Comparison of ENCODE assay signal across 17 cellular contexts in genomic region chr12:64304571-64304970, GRCh38.
DNase-seq lines count a peak whose midpoint lies in the region; ATAC-seq and TF ChIP-seq lines count a peak whose summit lies in the region.
"Had no signal": no experiment of that assay in that cellular context is flagged by ENCODE, and none has a peak within 500 bp of the region (broad histone marks: within the 10 kb centered on the region; RNA-seq: fewer than 3 reads in every experiment).

No MANE protein-coding gene starts in this region.

- peak overlapping the region; percentile 64 for H3K27ac Mint-ChIP-seq in GM23338
- no peak overlapping the region for H3K27ac Mint-ChIP-seq in CD4-positive, alpha-beta memory T cell
- H3K27ac Mint-ChIP-seq: CD4-positive, CD25-positive, alpha-beta regulatory T cell had no signal

- TF ChIP-seq CTCF in GM23338 (conservative IDR thresholded peaks at IDR 0.05; ENCODE audit: low read depth in 2 of 2), result no peak
- no peak for TF ChIP-seq CTCF in OCI-LY7 (conservative IDR thresholded peaks at IDR 0.05; ENCODE audit: low read length)

- no peaks in the 10 kb centered on the region for H3K27me3 ChIP-seq in GM23338 (ENCODE audit: insufficient read depth)
- no peaks in the 10 kb centered on the region for H3K27me3 ChIP-seq in CD4-positive, alpha-beta memory T cell (ENCODE audit: insufficient read depth, low read length)

- H2AFZ ChIP-seq in GM23338, result no peak overlapping the region
- no peak overlapping the region for H2AFZ ChIP-seq in OCI-LY7 (ENCODE audit: low read length)

- H3K79me2 ChIP-seq in GM23338 (replicated peaks; ENCODE audit: insufficient read depth), result no peaks in the 10 kb centered on the region
- H3K79me2 ChIP-seq in OCI-LY7 (ENCODE audit: insufficient read depth, low read depth, low read length), result no peaks in the 10 kb centered on the region

- intact Hi-C loops in CD4-positive, alpha-beta memory T cell (cut with micrococcal nuclease), result no loop called here
- intact Hi-C loops in OCI-LY7 (cut with micrococcal nuclease; ENCODE audit: unreplicated experiment), result no loop called here

- no peaks in the 10 kb centered on the region; the same call in 2 of the 3 replicates for H3K9me3 Mint-ChIP-seq in GM23338
- H3K9me3 Mint-ChIP-seq in CD4-positive, alpha-beta memory T cell, result no peaks in the 10 kb centered on the region

- ATAC-seq in GM23338, result no peak
- ATAC-seq: GM12878 had no signal

- H3K36me3 ChIP-seq in GM23338 (ENCODE audit: insufficient read depth) (no peaks in the 10 kb centered on the region), OCI-LY7 (ENCODE audit: insufficient read depth, low read length) (no peaks in the 10 kb centered on the region)
- H3K36me3 ChIP-seq in CD4-positive, alpha-beta memory T cell (ENCODE audit: insufficient read depth, low read length), result no peaks in the 10 kb centered on the region

- H4K20me1 ChIP-seq in GM23338 (replicated peaks; ENCODE audit: insufficient read depth) (no peaks in the 10 kb centered on the region), OCI-LY7 (ENCODE audit: insufficient read depth, low read length) (no peaks in the 10 kb centered on the region)

- no TSS peak for BruUV-seq in OCI-LY7 (replicated peaks; lab: Mats Ljungman, UMichigan)

- H3K4me3 ChIP-seq in GM23338, result no peak overlapping the region
- no peak overlapping the region for H3K4me3 ChIP-seq in CD4-positive, alpha-beta memory T cell (ENCODE audit: low read length in 2 of 2)
- no peak overlapping the region for H3K4me3 ChIP-seq in OCI-LY7 (ENCODE audit: low read depth, low read length, poor library complexity, severe bottlenecking)
- H3K4me3 ChIP-seq: GM12878 had no signal

- H3K4me1 Mint-ChIP-seq in GM23338, result peaks cover 5% of the 10 kb centered on the region; the same call in 2 of the 3 replicates
- H3K4me1 Mint-ChIP-seq in CD4-positive, alpha-beta memory T cell, result no peaks in the 10 kb centered on the region
- H3K4me1 Mint-ChIP-seq: CD4-positive, CD25-positive, alpha-beta regulatory T cell had no signal

- H3K9me3 ChIP-seq in CD4-positive, alpha-beta memory T cell (ENCODE audit: control insufficient read depth in 1 of 2, low read length in 2 of 2), result no peaks in the 10 kb centered on the region
- no peaks in the 10 kb centered on the region for H3K9me3 ChIP-seq in OCI-LY7 (ENCODE audit: low read length)

- H3K4me1 ChIP-seq in GM23338 (ENCODE audit: insufficient read depth) (no peaks in the 10 kb centered on the region), OCI-LY7 (ENCODE audit: insufficient read depth, low read length, poor library complexity, severe bottlenecking) (no peaks in the 10 kb centered on the region)
- H3K4me1 ChIP-seq in CD4-positive, alpha-beta memory T cell (ENCODE audit: insufficient read depth, low read length), result no peaks in the 10 kb centered on the region

- H3K36me3 Mint-ChIP-seq in GM23338 (ENCODE audit: low read depth), result no peaks in the 10 kb centered on the region
- H3K36me3 Mint-ChIP-seq in CD4-positive, alpha-beta memory T cell, result no peaks in the 10 kb centered on the region
- H3K36me3 Mint-ChIP-seq: CD4-positive, CD25-positive, alpha-beta regulatory T cell had no signal

- H3K4me2 ChIP-seq in GM23338 (no peak overlapping the region), OCI-LY7 (ENCODE audit: low read length) (no peak overlapping the region)

- no peak overlapping the region for H3K4me3 Mint-ChIP-seq in GM23338
- no peak overlapping the region for H3K4me3 Mint-ChIP-seq in CD4-positive, alpha-beta memory T cell
- H3K4me3 Mint-ChIP-seq: CD4-positive, CD25-positive, alpha-beta regulatory T cell had no signal

- CTCF ChIA-PET in CD4-positive, alpha-beta memory T cell (lab: Charles Lee; ENCODE audit: partially characterized antibody), result no interaction called here
- CTCF ChIA-PET in OCI-LY7 (lab: Charles Lee; ENCODE audit: unreplicated experiment), result interaction anchor here (0.6 kb wide), 1 partner anchor 1201 kb away, joined by 3 read pairs; no protein-coding TSS in a partner anchor

- H3K9me2 ChIP-seq in GM23338 (ENCODE audit: insufficient read depth), result no peaks in the 10 kb centered on the region
- no peaks in the 10 kb centered on the region for H3K9me2 ChIP-seq in OCI-LY7 (ENCODE audit: insufficient read depth, low read length)

- H3F3A ChIP-seq in GM23338 (replicated peaks; ENCODE audit: low read depth), result no peaks in the 10 kb centered on the region

- no peak overlapping the region for H3K27ac ChIP-seq in GM23338 (ENCODE audit: low read depth)
- no peak overlapping the region for H3K27ac ChIP-seq in CD4-positive, alpha-beta memory T cell (ENCODE audit: low read depth, low read length)
- no peak overlapping the region for H3K27ac ChIP-seq in OCI-LY7 (ENCODE audit: low read depth, low read length, poor library complexity, severe bottlenecking)

- H3K27me3 Mint-ChIP-seq in GM23338 (ENCODE audit: insufficient read depth, low read depth, poor library complexity), result no peaks in the 10 kb centered on the region
- peaks cover 2 to 4% of the 10 kb centered on the region in 2 donors for H3K27me3 Mint-ChIP-seq in CD4-positive, alpha-beta memory T cell

- POLR2A ChIA-PET in CD4-positive, alpha-beta memory T cell (lab: Charles Lee; ENCODE audit: partially characterized antibody), result no interaction called here
- POLR2A ChIA-PET in OCI-LY7 (lab: Charles Lee), result interaction anchor here (0.6 kb wide), 2 partner anchors 62 to 761 kb away, joined by 3 to 6 read pairs; no protein-coding TSS in a partner anchor

- DNase-seq in GM23338 (ENCODE audit: low spot score) (no peak), NCI-H69 (lab: John Stamatoyannopoulos, UW) (peak; percentile 13), kidney tubule cell (ENCODE audit: low spot score) (peak; percentile 79), renal cortical epithelial cell (ENCODE audit: low read depth) (peak; percentile 55), NCI-H1105 treated with DMSO at 0.1 percent for 48 hours (lab: John Stamatoyannopoulos, UW) (no peak), OCI-LY7 (ENCODE audit: low spot score) (no peak)
- no peak for DNase-seq in CD4-positive, alpha-beta memory T cell
- DNase-seq: CD4-positive, CD25-positive, alpha-beta regulatory T cell; COR-L47; DMS 273 treated with DMSO at 0.1 percent for 48 hours; DMS79 treated with DMSO at 0.1 percent for 48 hours; NCI-H1092; NCI-H1436 treated with DMSO at 0.1 percent for 48 hours; NCI-H2029 treated with DMSO at 0.1 percent for 48 hours; NCI-H526; Right ventricle myocardium superior had no signal

TF ChIP-seq in GM23338, 12 proteins besides CTCF, POLR2A, EP300 and RAD21 (continues in another document):
- TF ChIP-seq EZH2phosphoT487 (IDR thresholded peaks at IDR 0.05; ENCODE audit: unreplicated experiment) (no peak), CREB1 (CRISPR knock-in tag; IDR thresholded peaks at IDR 0.05; ENCODE audit: low read depth) (no peak), NANOG (IDR thresholded peaks at IDR 0.05; ENCODE audit: borderline replicate concordance) (no peak), REST (IDR thresholded peaks at IDR 0.05; ENCODE audit: unreplicated experiment) (no peak), ZNF331 (CRISPR knock-in tag; IDR thresholded peaks at IDR 0.05; ENCODE audit: low read depth) (no peak), ETS1 (IDR thresholded peaks at IDR 0.05) (no peak), POLR2AphosphoS5 (IDR thresholded peaks at IDR 0.05; ENCODE audit: low read depth) (no peak), STAT1 (IDR thresholded peaks at IDR 0.05; ENCODE audit: unreplicated experiment) (no peak), EZH2 (IDR thresholded peaks at IDR 0.05; ENCODE audit: low read depth, unreplicated experiment) (no peak), ZNF114 (CRISPR knock-in tag; IDR thresholded peaks at IDR 0.05) (no peak)

Comparison
In these comparisons a context has a peak if more than half of its experiments do, and no peak if none do; other contexts are left out.
1. DNase-seq: peak in NCI-H69 (single experiment), kidney tubule cell (single experiment) and renal cortical epithelial cell (single experiment); none in GM23338 (single experiment), CD4-positive, alpha-beta memory T cell (0 of 5), NCI-H1105 treated with DMSO at 0.1 percent for 48 hours (single experiment) and OCI-LY7 (single experiment).